26 cellular contexts compared by ENCODE assay signal in genomic region chr3:27415202-27415601, GRCh38. TPM values are rescaled to one million over a fixed set of nuclear protein-coding genes. Genes with fewer than 3 reads are reported as not detected.
DNase-seq lines count a peak whose midpoint lies in the region; ATAC-seq, FAIRE-seq and TF ChIP-seq lines count a peak whose summit lies in the region.
"Had no signal": no experiment of that assay in that cellular context is flagged by ENCODE, and none has a peak within 500 bp of the region (broad histone marks: within the 10 kb centered on the region; RNA-seq: fewer than 3 reads in every experiment).

No MANE protein-coding gene starts in this region.

- TF ChIP-seq CTCF in HFFc6 (IDR thresholded peaks at IDR 0.05) (no peak), GM12878 (IDR thresholded peaks at IDR 0.05 in 2 of 3, conservative IDR thresholded peaks at IDR 0.05 in 1 of 3; ENCODE audit: control insufficient read depth in 2 of 3, extremely low read depth in 1 of 3, insufficient read depth in 1 of 3, low read depth in 3 of 3, low read length in 3 of 3) (no peak), sigmoid colon (IDR thresholded peaks at IDR 0.05) (no peak)

- intact Hi-C loops in GM12878 (cut with micrococcal nuclease; ENCODE audit: unreplicated experiment) (no loop called here), sigmoid colon (cut with DNase I) (no loop called here)

- peak overlapping the region; percentile 27; the same call in 1 of the 2 replicates for H3K27ac Mint-ChIP-seq in HFFc6
- H3K27ac Mint-ChIP-seq: CD4-positive, CD25-positive, alpha-beta regulatory T cell had no signal

- no peaks in the 10 kb centered on the region for H3K9me3 Mint-ChIP-seq in HFFc6
- H3K9me3 Mint-ChIP-seq: CD14-positive monocyte; CD4-positive, alpha-beta memory T cell; CD4-positive, CD25-positive, alpha-beta regulatory T cell; CD8-positive, alpha-beta memory T cell had no signal

- TSS peak; percentile 25 for BruUV-seq in GM12878 (replicated peaks; lab: Mats Ljungman, UMichigan)

- TF ChIP-seq RAD21 in GM12878 (IDR thresholded peaks at IDR 0.05; ENCODE audit: insufficient read depth, low read depth, low read length) = no peak

- in situ Hi-C loops in GM12878 (cut with MboI) = no loop called here

- H3K27me3 Mint-ChIP-seq in HFFc6 (ENCODE audit: insufficient read depth) = peaks cover 3% of the 10 kb centered on the region
- H3K27me3 Mint-ChIP-seq: CD4-positive, alpha-beta memory T cell; CD4-positive, CD25-positive, alpha-beta regulatory T cell; CD8-positive, alpha-beta memory T cell had no signal

- SMC1A ChIA-PET in GM12878 (lab: Charles Lee; ENCODE audit: uncharacterized antibody, unreplicated experiment) = interaction anchor here (1.1 to 1.3 kb wide), 2 partner anchors 9 kb away, joined by 3 read pairs; no protein-coding TSS in a partner anchor

- no peak overlapping the region for H2AFZ ChIP-seq in GM12878 (ENCODE audit: control insufficient read depth, low read depth, low read length)

- WGBS in GM12878 (ENCODE audit: insufficient coverage, insufficient replicate concordance, low lambda C conversion rate, missing lambda C conversion rate) = 100% methylated on average over 1 of the region's 1 CpG
- WGBS in sigmoid colon, 2 donors = 86 to 89% methylated on average over 1 of the region's 1 CpG

- RAD21 ChIA-PET in GM12878 (lab: Charles Lee; ENCODE audit: unreplicated experiment) = no interaction called here

- H3K79me2 ChIP-seq in GM12878 (ENCODE audit: control insufficient read depth, insufficient read depth, low read length) = no peaks in the 10 kb centered on the region

- no peak for FAIRE-seq in GM12878 (lab: Jason Lieb, UNC)
- FAIRE-seq: A204.1, GM12891, GM18507 had no signal

- no peaks in the 10 kb centered on the region for H4K20me1 ChIP-seq in GM12878 (ENCODE audit: control insufficient read depth, insufficient read depth)

- no peak for ATAC-seq in GM12878
- ATAC-seq in GM18498 (IDR thresholded peaks at IDR 0.05; ENCODE audit: unreplicated experiment) = no peak

- TF ChIP-seq POLR2A in GM12878 (IDR thresholded peaks at IDR 0.05; ENCODE audit: low read depth, low read length) (no peak), sigmoid colon (IDR thresholded peaks at IDR 0.05) (no peak)

- no peak overlapping the region for H3K4me2 ChIP-seq in GM12878 (ENCODE audit: control insufficient read depth, insufficient read depth)
- H3K4me2 ChIP-seq: BLaER1 had no signal

- H3K9me3 ChIP-seq in GM12878 (replicated peaks; ENCODE audit: control insufficient read depth, insufficient read depth, low read length) (no peaks in the 10 kb centered on the region), sigmoid colon (no peaks in the 10 kb centered on the region)
- H3K9me3 ChIP-seq: BE2C, BLaER1 had no signal

- DNase-seq in HFFc6 = no peak
- no peak for DNase-seq in GM12878 (ENCODE audit: low read depth, low spot score)
- no peak for DNase-seq in sigmoid colon
- DNase-seq in midbrain (lab: John Stamatoyannopoulos, UW) = no peak
- DNase-seq in HCEC 1CT = no peak
- DNase-seq: 8988T; ACHN; BE2C; C1 segment of cervical spinal cord; CD4-positive, alpha-beta memory T cell; CD4-positive, CD25-positive, alpha-beta regulatory T cell; CD8-positive, alpha-beta memory T cell; COR-L47; DMS 273 treated with DMSO at 0.1 percent for 48 hours; DMS153; DMS53; DMS79; DND-41; EL; GDM1 had no signal

- peaks cover 52% of the 10 kb centered on the region for H3K36me3 Mint-ChIP-seq in HFFc6 (ENCODE audit: low read depth)

- peaks cover 0 to 2% of the 10 kb centered on the region in 2 experiments; a peak in 3 of 4 replicates for H3K36me3 ChIP-seq in GM12878 (ENCODE audit: control insufficient read depth in 2 of 2, insufficient read depth in 2 of 2, low read length in 1 of 2)
- H3K36me3 ChIP-seq in sigmoid colon = peaks cover 0 to 41% (median 17%) of the 10 kb centered on the region in 4 donors
- H3K36me3 ChIP-seq: BE2C had no signal

- CTCF ChIA-PET in GM12878 (lab: Yijun Ruan, JAX) = interaction anchor here (1.2 to 1.6 kb wide), 2 partner anchors 11 to 13 kb away, joined by 3 to 5 read pairs; no protein-coding TSS in a partner anchor

- no peak overlapping the region for H3K4me3 ChIP-seq in GM12878
- H3K4me3 ChIP-seq in sigmoid colon = no peak overlapping the region
- H3K4me3 ChIP-seq: BLaER1 had no signal

- no peak overlapping the region for H3K4me3 Mint-ChIP-seq in HFFc6
- H3K4me3 Mint-ChIP-seq: CD14-positive monocyte; CD4-positive, alpha-beta memory T cell; CD4-positive, CD25-positive, alpha-beta regulatory T cell; CD8-positive, alpha-beta memory T cell had no signal

- H3K4me1 ChIP-seq in GM12878 (ENCODE audit: control insufficient read depth, insufficient read depth, low read length) = no peaks in the 10 kb centered on the region
- H3K4me1 ChIP-seq in sigmoid colon = peaks cover 0 to 17% (median 0%) of the 10 kb centered on the region in 4 donors
- H3K4me1 ChIP-seq: BE2C, BLaER1 had no signal

- H3K27me3 ChIP-seq in GM12878 (replicated peaks in 1 of 2; ENCODE audit: control insufficient read depth in 2 of 2, insufficient read depth in 2 of 2, low read length in 1 of 2) = no peaks in the 10 kb centered on the region
- H3K27me3 ChIP-seq in sigmoid colon = no peaks in the 10 kb centered on the region
- H3K27me3 ChIP-seq: BE2C, BLaER1 had no signal

- POLR2A ChIA-PET in GM12878 (lab: Charles Lee) = no interaction called here

- H3K27ac ChIP-seq in GM12878 (ENCODE audit: control insufficient read depth, insufficient read depth) (no peak overlapping the region), sigmoid colon (peak overlapping the region in 3 of 4 donors; percentile 35 to 65 (median 52))
- H3K27ac ChIP-seq: BLaER1 had no signal

- TF ChIP-seq EP300 in GM12878 (IDR thresholded peaks at IDR 0.05; ENCODE audit: borderline replicate concordance in 1 of 2, control insufficient read depth in 1 of 2, low read depth in 2 of 2, low read length in 2 of 2) (no peak), sigmoid colon (IDR thresholded peaks at IDR 0.05) (peak in 1 of 4 donors; percentile 10)

- H3K4me1 Mint-ChIP-seq in HFFc6 (ENCODE audit: low read depth) = no peaks in the 10 kb centered on the region; the same call in 1 of the 2 replicates

- no peak overlapping the region for H3K9ac ChIP-seq in GM12878 (ENCODE audit: control insufficient read depth, insufficient read depth, low read length)
- H3K9ac ChIP-seq: BLaER1 had no signal

TF ChIP-seq in GM12878, 131 proteins besides CTCF, POLR2A, EP300 and RAD21 (continues in another document):
- TF ChIP-seq ZBTB11 (CRISPR knock-in tag; IDR thresholded peaks at IDR 0.05) (no peak), RELB (IDR thresholded peaks at IDR 0.05; ENCODE audit: low read depth) (no peak)

RNA-seq across cellular contexts. Expression of gene NEK10, which starts 46.0 kb away (rescaled TPM):
- total RNA-seq in HFFc6 (2021; fragmentation: NEBNext Ultra II Directional; extraction: Animal tissue kit (Norgen Biotek cat#: 25700)) = 1 to 10 TPM; 5.2 to 9.5 (median 6.5) TPM
- 3.4 and 4.3 TPM in 2 replicates for total RNA-seq in GM12878 (2013; cell fraction: nucleolus; rRNA removed)
- total RNA-seq in GM12878 (2014; rRNA removed) = 0.11 and 0.17 TPM in 2 replicates
- total RNA-seq in GM12878 (2014; rRNA removed; fragmentation: Illumina TruSeq; extraction: Trizol) = 0.18 and 0.37 TPM in 2 replicates
- total RNA-seq in GM12878 (2021) = 0.15 and 0.29 TPM in 2 replicates
- polyA plus RNA-seq in GM12878 (2011; ENCODE audit: low read depth) = not detected
- polyA plus RNA-seq in GM12878 (2011; rRNA removed) = 0.19 and 0.45 TPM in 2 replicates
- polyA plus RNA-seq in GM12878 (2011; cell fraction: cytosol; rRNA removed) = 0.18 and 0.36 TPM in 2 replicates
- 0.79 and 0.97 TPM in 2 replicates for polyA plus RNA-seq in GM12878 (2011; cell fraction: nucleus; rRNA removed)
- 0.08 and 0.31 TPM in 2 replicates for polyA plus RNA-seq in GM12878 (2012)
- 0.09 TPM in 1 of 2 replicates, not detected in the other for polyA plus RNA-seq in GM12878 (2014; fragmentation: Illumina TruSeq; extraction: Trizol)
- polyA plus RNA-seq in GM12878 (2014; fragmentation: Nextera tagmentation; extraction: Ambion mirVana) = not detected
- 0.06 and 0.09 TPM in 2 replicates for polyA plus RNA-seq in GM12878 (2014; rRNA removed)
- under 1 TPM; 0.12 to 0.40 TPM for polyA plus RNA-seq in GM12878 (2016; fragmentation: Nextera tagmentation; extraction: Ambion mirVana)
- polyA minus RNA-seq in GM12878 (2011; rRNA and poly(A)+ RNA removed) = 1.9 and 2.0 TPM in 2 replicates
- polyA minus RNA-seq in GM12878 (2011; cell fraction: cytosol; rRNA and poly(A)+ RNA removed) = not detected in 2 replicates
- polyA minus RNA-seq in GM12878 (2011; cell fraction: nucleus; rRNA and poly(A)+ RNA removed) = 1.9 and 5.3 TPM in 2 replicates
- total RNA-seq in sigmoid colon = 10 to 100 TPM in 3 of 4 donors, 1 to 10 TPM in 1; 7.2 to 20.3 (median 14.0) TPM
- polyA plus RNA-seq in sigmoid colon = under 1 TPM in 1 of 3 donors, not detected in 2; 0.44 TPM
- polyA plus RNA-seq: CD14-positive monocyte had no signal
